ENCODE assay signal across 1 cellular context in genomic region chr11:131186629-131187075, GRCh38.
A peak's percentile ranks its signal among the peaks of the same experiment; 100 is the strongest.
TF ChIP-seq lines count a peak whose summit lies in the region.

No MANE protein-coding gene starts in this region.

TF ChIP-seq in GM12878, 131 proteins besides CTCF, POLR2A, EP300 and RAD21 (continued from another document):
- TF ChIP-seq PRDM15 (CRISPR knock-in tag; IDR thresholded peaks at IDR 0.05), result no peak
- TF ChIP-seq PBX3 (IDR thresholded peaks at IDR 0.05; ENCODE audit: insufficient replicate concordance, low read depth, low read length), result no peak
- TF ChIP-seq TCF3 (IDR thresholded peaks at IDR 0.05; ENCODE audit: borderline replicate concordance, insufficient read depth, low read depth, low read length), result no peak
- TF ChIP-seq CEBPZ (IDR thresholded peaks at IDR 0.05; ENCODE audit: low read depth, low read length), result no peak
- peak; percentile 99 for TF ChIP-seq RELA (IDR thresholded peaks at IDR 0.05; ENCODE audit: borderline replicate concordance, partially characterized antibody)
- TF ChIP-seq DPF2 (IDR thresholded peaks at IDR 0.05), result peak; percentile 95
- peak; percentile 64; the same call in 1 of the 2 replicates for TF ChIP-seq CBX5 (IDR thresholded peaks at IDR 0.05; ENCODE audit: low read depth)
- no peak for TF ChIP-seq MAX (IDR thresholded peaks at IDR 0.05; ENCODE audit: low read depth, low read length)
- no peak for TF ChIP-seq TARDBP (IDR thresholded peaks at IDR 0.05; ENCODE audit: borderline replicate concordance)
- peak; percentile 95 for TF ChIP-seq IKZF1 (conservative IDR thresholded peaks at IDR 0.05)
- peak; percentile 85; the same call in 1 of the 2 replicates for TF ChIP-seq PAX5 (IDR thresholded peaks at IDR 0.05; ENCODE audit: borderline replicate concordance, low read depth, low read length)
- TF ChIP-seq CBX3 (IDR thresholded peaks at IDR 0.05; ENCODE audit: borderline replicate concordance, low read depth), result no peak
- TF ChIP-seq SRF (IDR thresholded peaks at IDR 0.05; ENCODE audit: low read depth in 2 of 2, low read length in 2 of 2), result peak in 1 of 2 experiments; percentile 51; a peak in 1 of 4 replicates
- no peak for TF ChIP-seq YBX1 (IDR thresholded peaks at IDR 0.05)
- TF ChIP-seq MEF2B (IDR thresholded peaks at IDR 0.05; ENCODE audit: partially characterized antibody, poor library complexity, severe bottlenecking), result peak; percentile 42
- TF ChIP-seq POLR2AphosphoS2 (IDR thresholded peaks at IDR 0.05; ENCODE audit: low read depth, low read length), result no peak
- TF ChIP-seq EZH2 (IDR thresholded peaks at IDR 0.05; ENCODE audit: borderline replicate concordance, control insufficient read depth, low read depth, low read length), result no peak
- TF ChIP-seq ATF7 (IDR thresholded peaks at IDR 0.05; ENCODE audit: low read depth), result peak; percentile 28; the same call in 1 of the 2 replicates
- TF ChIP-seq STAT1 (conservative IDR thresholded peaks at IDR 0.05), result no peak
- no peak for TF ChIP-seq MYC (IDR thresholded peaks at IDR 0.05; ENCODE audit: insufficient read depth, insufficient read length, insufficient replicate concordance, low read length, severe bottlenecking)
- no peak for TF ChIP-seq ZNF24 (IDR thresholded peaks at IDR 0.05)
- peak; percentile 54; the same call in 1 of the 2 replicates for TF ChIP-seq ZBED1 (IDR thresholded peaks at IDR 0.05; ENCODE audit: borderline replicate concordance)
- peak; percentile 87 to 94 for TF ChIP-seq IKZF2 (IDR thresholded peaks at IDR 0.05)
- peak; percentile 62; the same call in 1 of the 2 replicates for TF ChIP-seq TCF12 (IDR thresholded peaks at IDR 0.05; ENCODE audit: low read depth, low read length)
- TF ChIP-seq TAF1 (IDR thresholded peaks at IDR 0.05; ENCODE audit: borderline replicate concordance, low read depth, low read length), result peak; percentile 49; the same call in 1 of the 2 replicates
- no peak for TF ChIP-seq HDAC6 (IDR thresholded peaks at IDR 0.05; ENCODE audit: unreplicated experiment)
- TF ChIP-seq WRNIP1 (IDR thresholded peaks at IDR 0.05; ENCODE audit: borderline replicate concordance, low read depth, low read length), result no peak
- no peak for TF ChIP-seq SUZ12 (IDR thresholded peaks at IDR 0.05; ENCODE audit: unreplicated experiment)
- TF ChIP-seq SMAD1 (IDR thresholded peaks at IDR 0.05; ENCODE audit: low read depth, partially characterized antibody), result no peak
- TF ChIP-seq HSF1 (IDR thresholded peaks at IDR 0.05; ENCODE audit: low read depth, low read length), result no peak
- TF ChIP-seq JUNB (IDR thresholded peaks at IDR 0.05), result peak; percentile 20; the same call in 1 of the 2 replicates
- TF ChIP-seq E4F1 (IDR thresholded peaks at IDR 0.05; ENCODE audit: borderline replicate concordance, partially characterized antibody), result no peak
- TF ChIP-seq RB1 (IDR thresholded peaks at IDR 0.05; ENCODE audit: borderline replicate concordance), result no peak
- TF ChIP-seq BCL11A (IDR thresholded peaks at IDR 0.05; ENCODE audit: low read depth, low read length), result peak; percentile 79
- no peak for TF ChIP-seq NR2C2 (IDR thresholded peaks at IDR 0.05; ENCODE audit: borderline replicate concordance, control insufficient read depth, insufficient read length, low read depth)
- no peak for TF ChIP-seq FOXM1 (IDR thresholded peaks at IDR 0.05; ENCODE audit: low read depth, low read length)
- TF ChIP-seq MXI1 (IDR thresholded peaks at IDR 0.05; ENCODE audit: low read depth, low read length), result no peak
- TF ChIP-seq BHLHE40 (IDR thresholded peaks at IDR 0.05; ENCODE audit: borderline replicate concordance in 1 of 2, low read depth in 2 of 2, low read length in 1 of 2), result peak; percentile 52 to 54; a peak in 2 of 4 replicates
- no peak for TF ChIP-seq RBBP5 (conservative IDR thresholded peaks at IDR 0.05)
- peak; percentile 90 for TF ChIP-seq RUNX3 (IDR thresholded peaks at IDR 0.05; ENCODE audit: low read length)
- no peak for TF ChIP-seq E2F8 (IDR thresholded peaks at IDR 0.05; ENCODE audit: low read depth, partially characterized antibody)
- no peak for TF ChIP-seq CHD4 (IDR thresholded peaks at IDR 0.05)
- no peak for TF ChIP-seq TCF7 (IDR thresholded peaks at IDR 0.05; ENCODE audit: borderline replicate concordance)
- 0 out of 2 replicates have a peak, but pooled peaks have one; percentile 48 for TF ChIP-seq NBN (IDR thresholded peaks at IDR 0.05)
- peak; percentile 65 for TF ChIP-seq MTA2 (IDR thresholded peaks at IDR 0.05; ENCODE audit: low read depth)
- no peak; the same call in 2 of the 3 replicates for TF ChIP-seq POU2F2 (IDR thresholded peaks at IDR 0.05; ENCODE audit: borderline replicate concordance, low read depth, low read length)
- TF ChIP-seq ESRRA (IDR thresholded peaks at IDR 0.05; ENCODE audit: low read length), result 0 out of 2 replicates have a peak, but pooled peaks have one; percentile 14
- TF ChIP-seq FOXK2 (IDR thresholded peaks at IDR 0.05), result no peak
- TF ChIP-seq MLLT1 (IDR thresholded peaks at IDR 0.05), result peak; percentile 39; the same call in 1 of the 2 replicates
- peak; percentile 83 for TF ChIP-seq POLR2AphosphoS5 (IDR thresholded peaks at IDR 0.05; ENCODE audit: low read length)
